In the genomic region with DNA sequence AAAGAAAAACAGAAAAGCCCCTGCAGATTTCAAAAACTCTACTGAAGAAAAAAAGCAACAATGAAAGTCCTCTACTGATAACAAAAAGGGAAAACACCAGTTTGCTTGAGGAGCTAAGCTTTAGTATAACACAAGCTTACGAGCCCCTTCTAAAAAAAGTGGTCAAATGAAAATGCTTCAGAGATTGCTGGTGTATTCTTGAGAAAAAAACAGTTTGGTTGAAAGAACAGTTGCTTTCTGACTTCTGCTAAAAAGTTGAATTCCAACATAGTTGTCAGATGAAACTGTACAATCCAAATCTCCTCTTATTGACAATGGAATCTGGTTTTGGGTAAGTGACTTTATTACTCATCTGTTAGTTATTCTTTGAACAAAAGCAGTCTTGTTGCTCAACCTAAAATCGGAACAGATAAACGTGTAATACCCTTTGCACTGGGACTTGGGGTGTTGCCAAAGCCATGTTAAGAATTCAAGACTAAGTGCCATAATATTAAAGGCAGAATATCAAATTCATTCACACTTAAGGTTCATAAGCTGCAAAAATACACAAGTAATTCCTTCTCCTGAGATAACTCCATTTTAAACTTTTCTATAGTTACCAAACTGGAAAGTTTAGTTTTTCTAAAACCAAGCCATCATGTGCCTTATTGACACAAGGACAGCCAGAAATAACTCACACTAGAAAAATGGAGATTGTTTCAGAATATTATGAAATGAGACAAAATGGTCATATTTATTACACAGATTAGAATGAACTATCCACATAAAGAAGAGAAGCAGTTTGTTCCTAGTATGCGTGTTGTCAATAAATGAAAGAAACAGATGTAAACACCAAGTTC, we compare ENCODE assay signal across 7 cellular contexts. TPM values are rescaled to one million over a fixed set of nuclear protein-coding genes. Genes with fewer than 3 reads are reported as not detected.
DNase-seq lines count a peak whose midpoint lies in the region; ATAC-seq, FAIRE-seq and TF ChIP-seq lines count a peak whose summit lies in the region.

No MANE protein-coding gene starts in this region.

- H3K9ac ChIP-seq in keratinocyte (ENCODE audit: control insufficient read depth, extremely low read depth, insufficient read depth, low read length), result no peak overlapping the region

- peak; percentile 84 for FAIRE-seq in keratinocyte (lab: Jason Lieb, UNC)

- peak overlapping the region; percentile 92 for H3K27ac ChIP-seq in RWPE2 (ENCODE audit: poor library complexity, severe bottlenecking)
- peak overlapping the region; percentile 22 for H3K27ac ChIP-seq in keratinocyte (ENCODE audit: control insufficient read depth, insufficient read depth, low read length)
- no peak overlapping the region for H3K27ac ChIP-seq in effector memory CD4-positive, alpha-beta T cell (ENCODE audit: insufficient read depth, low read length, poor library complexity, severe bottlenecking)

- H3K9me3 ChIP-seq in RWPE2 (ENCODE audit: severe bottlenecking) (no peaks in the 10 kb centered on the region), keratinocyte (ENCODE audit: control insufficient read depth, low read depth, low read length) (no peaks in the 10 kb centered on the region)
- H3K9me3 ChIP-seq in effector memory CD4-positive, alpha-beta T cell (ENCODE audit: control insufficient read depth, low read length), result no peaks in the 10 kb centered on the region

- H3K4me1 ChIP-seq in RWPE2 (ENCODE audit: insufficient read depth, poor library complexity, severe bottlenecking) (peaks cover 25% of the 10 kb centered on the region), keratinocyte (ENCODE audit: control insufficient read depth, extremely low read depth, insufficient read depth, low read length) (peaks cover 15% of the 10 kb centered on the region)
- no peaks in the 10 kb centered on the region for H3K4me1 ChIP-seq in effector memory CD4-positive, alpha-beta T cell (ENCODE audit: control insufficient read depth, insufficient read depth, low read length, poor library complexity, severe bottlenecking)

- DNase-seq in RWPE2 (ENCODE audit: low spot score) (no peak), keratinocyte (ENCODE audit: low read depth, low spot score) (peak; percentile 83), NOMO-1 (lab: John Stamatoyannopoulos, UW; ENCODE audit: unreplicated experiment in 2 of 2) (no peak), GM19238 (ENCODE audit: insufficient read length, low spot score) (no peak)
- no peak for DNase-seq in effector memory CD4-positive, alpha-beta T cell

- H3K36me3 ChIP-seq in RWPE2 (ENCODE audit: low read depth) (no peaks in the 10 kb centered on the region), keratinocyte (ENCODE audit: control insufficient read depth in 2 of 2, extremely low read depth in 1 of 2, insufficient read depth in 2 of 2, low read length in 2 of 2) (no peaks in the 10 kb centered on the region)
- H3K36me3 ChIP-seq in effector memory CD4-positive, alpha-beta T cell (ENCODE audit: control insufficient read depth, insufficient read depth, low read length), result no peaks in the 10 kb centered on the region

- ATAC-seq in GM18858 (IDR thresholded peaks at IDR 0.05; ENCODE audit: unreplicated experiment) (peak; percentile 37), HG02642 (IDR thresholded peaks at IDR 0.05; ENCODE audit: poor library complexity, unreplicated experiment) (peak; percentile 46), RWPE2 (ENCODE audit: low read depth) (peak; percentile 90)

- H3K4me3 ChIP-seq in RWPE2 (ENCODE audit: severe bottlenecking) (no peak overlapping the region), keratinocyte (ENCODE audit: control insufficient read depth in 2 of 3, extremely low read depth in 1 of 3, insufficient read depth in 2 of 3, low read depth in 1 of 3, low read length in 3 of 3) (peak overlapping the region in 2 of 3 experiments; percentile 8 to 26)
- no peak overlapping the region for H3K4me3 ChIP-seq in effector memory CD4-positive, alpha-beta T cell (ENCODE audit: insufficient read depth, low read depth, low read length, poor library complexity, severe bottlenecking)

- no peaks in the 10 kb centered on the region for H3K79me2 ChIP-seq in keratinocyte (ENCODE audit: control insufficient read depth, insufficient read depth, low read length)

- H3K27me3 ChIP-seq in RWPE2 (ENCODE audit: insufficient read depth, poor library complexity, severe bottlenecking), result no peaks in the 10 kb centered on the region
- H3K27me3 ChIP-seq in keratinocyte (ENCODE audit: control insufficient read depth, extremely low read depth, insufficient read depth, low read length), result no peaks in the 10 kb centered on the region
- no peaks in the 10 kb centered on the region for H3K27me3 ChIP-seq in effector memory CD4-positive, alpha-beta T cell (replicated peaks; ENCODE audit: control insufficient read depth, insufficient read depth, low read length, poor library complexity, severe bottlenecking)

- H2AFZ ChIP-seq in keratinocyte (ENCODE audit: control insufficient read depth, low read length), result no peak overlapping the region

- H3K4me2 ChIP-seq in keratinocyte (ENCODE audit: control insufficient read depth, extremely low read depth, insufficient read depth, low read depth, low read length), result peak overlapping the region; percentile 26

- TF ChIP-seq CTCF in RWPE2 (IDR thresholded peaks at IDR 0.05; ENCODE audit: poor library complexity, severe bottlenecking) (no peak), keratinocyte (optimal IDR thresholded peaks at IDR 0.05 in 1 of 3, IDR thresholded peaks at IDR 0.05 in 1 of 3, conservative IDR thresholded peaks at IDR 0.05 in 1 of 3; ENCODE audit: extremely low read depth in 1 of 3, insufficient read depth in 2 of 3, low read length in 3 of 3) (no peak)

- no peaks in the 10 kb centered on the region for H4K20me1 ChIP-seq in keratinocyte (ENCODE audit: control insufficient read depth, extremely low read depth, insufficient read depth, low read length)

- no peaks in the 10 kb centered on the region for H3K9me1 ChIP-seq in keratinocyte (ENCODE audit: control insufficient read depth, extremely low read depth, insufficient read depth, low read length)

- dilution Hi-C loops in keratinocyte (cut with MboI; ENCODE audit: extremely low pct_ligation_motif_present, low sequenced_read_pairs), result no loop called here

RNA-seq across cellular contexts. Expression of gene SPAG16, which starts 45.3 kb away (rescaled TPM):
- 11.0 to 19.6 TPM (median 11.4 TPM) in 3 replicates for polyA plus RNA-seq in keratinocyte
- 46.1 TPM for polyA plus RNA-seq in keratinocyte (2011; ENCODE audit: low read depth)
- 14.3 and 20.0 TPM in 2 replicates for polyA plus RNA-seq in keratinocyte (2011; cell fraction: cytosol; rRNA removed)
- 7.6 and 11.4 TPM in 2 replicates for polyA plus RNA-seq in keratinocyte (2011; cell fraction: nucleus; rRNA removed)
- 10.7 and 13.1 TPM in 2 replicates for polyA plus RNA-seq in keratinocyte (2012; ENCODE audit: low replicate concordance)
- polyA minus RNA-seq in keratinocyte, result 1.2 to 11.8 TPM (median 3.3 TPM) in 3 replicates
- 20.3 TPM for polyA minus RNA-seq in keratinocyte (2011; cell fraction: cytosol; rRNA and poly(A)+ RNA removed)
- 7.1 and 15.6 TPM in 2 replicates for polyA minus RNA-seq in keratinocyte (2011; cell fraction: nucleus; rRNA and poly(A)+ RNA removed)

Comparison
In these comparisons a context has a peak if more than half of its experiments do, and no peak if none do; other contexts are left out.
1. ATAC-seq: peak in every context shown above with its lines; median percentile 90 in RWPE2; 46 in HG02642; 37 in GM18858.
2. H3K4me3 ChIP-seq: peak in keratinocyte (2 of 3); none in RWPE2 (single experiment) and effector memory CD4-positive, alpha-beta T cell (single experiment).